1 cellular context compared by ENCODE assay signal in the genomic region with DNA sequence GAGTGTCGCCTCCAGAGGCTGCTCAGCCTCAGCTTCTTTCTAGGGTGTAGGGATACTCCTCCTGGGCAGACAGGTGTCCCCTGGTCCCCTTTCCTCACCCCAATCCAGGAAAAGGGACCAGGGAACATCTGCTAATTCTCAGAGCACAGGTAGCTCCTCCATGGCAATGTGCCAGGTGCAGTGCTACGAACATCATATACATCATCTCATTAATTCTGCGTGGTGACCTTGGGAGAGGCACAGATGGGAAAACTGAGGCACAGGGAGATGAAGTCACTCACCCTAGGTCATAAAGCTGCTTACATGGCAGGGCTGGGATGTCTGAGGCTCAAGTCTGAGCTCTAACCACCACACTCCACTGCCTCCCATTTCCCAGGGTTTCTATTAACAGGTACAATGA.
TF ChIP-seq lines count a peak whose summit lies in the region.

No MANE protein-coding gene starts in this region.

TF ChIP-seq in HepG2, 621 proteins besides CTCF, POLR2A, EP300 and RAD21:
- no peak for TF ChIP-seq PTBP1 (IDR thresholded peaks at IDR 0.05; ENCODE audit: low read depth, low read length, poor library complexity, severe bottlenecking)
- TF ChIP-seq ZNF749 (CRISPR knock-in tag; IDR thresholded peaks at IDR 0.05; ENCODE audit: borderline replicate concordance), result no peak
- TF ChIP-seq, protein P1, sequence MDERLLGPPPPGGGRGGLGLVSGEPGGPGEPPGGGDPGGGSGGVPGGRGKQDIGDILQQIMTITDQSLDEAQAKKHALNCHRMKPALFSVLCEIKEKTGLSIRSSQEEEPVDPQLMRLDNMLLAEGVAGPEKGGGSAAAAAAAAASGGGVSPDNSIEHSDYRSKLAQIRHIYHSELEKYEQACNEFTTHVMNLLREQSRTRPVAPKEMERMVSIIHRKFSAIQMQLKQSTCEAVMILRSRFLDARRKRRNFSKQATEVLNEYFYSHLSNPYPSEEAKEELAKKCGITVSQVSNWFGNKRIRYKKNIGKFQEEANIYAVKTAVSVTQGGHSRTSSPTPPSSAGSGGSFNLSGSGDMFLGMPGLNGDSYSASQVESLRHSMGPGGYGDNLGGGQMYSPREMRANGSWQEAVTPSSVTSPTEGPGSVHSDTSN (CRISPR knock-in tag; IDR thresholded peaks at IDR 0.05), result no peak
- TF ChIP-seq NFE2 (CRISPR knock-in tag; IDR thresholded peaks at IDR 0.05), result no peak
- TF ChIP-seq ZNF543 (CRISPR knock-in tag; IDR thresholded peaks at IDR 0.05), result no peak
- TF ChIP-seq LCORL (IDR thresholded peaks at IDR 0.05), result peak; percentile 23; the same call in 1 of the 2 replicates
- no peak for TF ChIP-seq LCORL (CRISPR knock-in tag; IDR thresholded peaks at IDR 0.05)
- TF ChIP-seq, protein P2, sequence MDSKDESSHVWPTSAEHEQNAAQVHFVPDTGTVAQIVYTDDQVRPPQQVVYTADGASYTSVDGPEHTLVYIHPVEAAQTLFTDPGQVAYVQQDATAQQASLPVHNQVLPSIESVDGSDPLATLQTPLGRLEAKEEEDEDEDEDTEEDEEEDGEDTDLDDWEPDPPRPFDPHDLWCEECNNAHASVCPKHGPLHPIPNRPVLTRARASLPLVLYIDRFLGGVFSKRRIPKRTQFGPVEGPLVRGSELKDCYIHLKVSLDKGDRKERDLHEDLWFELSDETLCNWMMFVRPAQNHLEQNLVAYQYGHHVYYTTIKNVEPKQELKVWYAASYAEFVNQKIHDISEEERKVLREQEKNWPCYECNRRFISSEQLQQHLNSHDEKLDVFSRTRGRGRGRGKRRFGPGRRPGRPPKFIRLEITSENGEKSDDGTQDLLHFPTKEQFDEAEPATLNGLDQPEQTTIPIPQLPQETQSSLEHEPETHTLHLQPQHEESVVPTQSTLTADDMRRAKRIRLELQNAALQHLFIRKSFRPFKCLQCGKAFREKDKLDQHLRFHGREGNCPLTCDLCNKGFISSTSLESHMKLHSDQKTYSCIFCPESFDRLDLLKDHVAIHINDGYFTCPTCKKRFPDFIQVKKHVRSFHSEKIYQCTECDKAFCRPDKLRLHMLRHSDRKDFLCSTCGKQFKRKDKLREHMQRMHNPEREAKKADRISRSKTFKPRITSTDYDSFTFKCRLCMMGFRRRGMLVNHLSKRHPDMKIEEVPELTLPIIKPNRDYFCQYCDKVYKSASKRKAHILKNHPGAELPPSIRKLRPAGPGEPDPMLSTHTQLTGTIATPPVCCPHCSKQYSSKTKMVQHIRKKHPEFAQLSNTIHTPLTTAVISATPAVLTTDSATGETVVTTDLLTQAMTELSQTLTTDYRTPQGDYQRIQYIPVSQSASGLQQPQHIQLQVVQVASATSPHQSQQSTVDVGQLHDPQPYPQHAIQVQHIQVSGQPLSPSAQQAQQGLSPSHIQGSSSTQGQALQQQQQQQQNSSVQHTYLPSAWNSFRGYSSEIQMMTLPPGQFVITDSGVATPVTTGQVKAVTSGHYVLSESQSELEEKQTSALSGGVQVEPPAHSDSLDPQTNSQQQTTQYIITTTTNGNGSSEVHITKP (CRISPR knock-in tag; IDR thresholded peaks at IDR 0.05; ENCODE audit: low read depth), result no peak
- no peak for TF ChIP-seq ZNF674 (CRISPR knock-in tag; IDR thresholded peaks at IDR 0.05; ENCODE audit: low read depth)
- TF ChIP-seq ZSCAN21 (CRISPR knock-in tag; IDR thresholded peaks at IDR 0.05; ENCODE audit: borderline replicate concordance), result 0 out of 2 replicates have a peak, but pooled peaks have one; percentile 23
- no peak for TF ChIP-seq BCL6 (CRISPR knock-in tag; IDR thresholded peaks at IDR 0.05)
- peak; percentile 65; the same call in 1 of the 2 replicates for TF ChIP-seq ZNF629 (CRISPR knock-in tag; conservative IDR thresholded peaks at IDR 0.05)
- TF ChIP-seq ADNP (CRISPR knock-in tag; IDR thresholded peaks at IDR 0.05), result 0 out of 2 replicates have a peak, but pooled peaks have one; percentile 16
- TF ChIP-seq HOXA3 (CRISPR knock-in tag; IDR thresholded peaks at IDR 0.05), result 0 out of 2 replicates have a peak, but pooled peaks have one; percentile 22
- no peak for TF ChIP-seq ZNF672 (CRISPR knock-in tag; IDR thresholded peaks at IDR 0.05)
- TF ChIP-seq JUN (CRISPR knock-in tag; IDR thresholded peaks at IDR 0.05), result no peak
- TF ChIP-seq SAFB2 (CRISPR knock-in tag; IDR thresholded peaks at IDR 0.05; ENCODE audit: borderline replicate concordance, low read depth), result 0 out of 2 replicates have a peak, but pooled peaks have one; percentile 38
- 0 out of 2 replicates have a peak, but pooled peaks have one; percentile 32 for TF ChIP-seq ZMYM3 (CRISPR knock-in tag; IDR thresholded peaks at IDR 0.05)
- TF ChIP-seq ZNF121 (CRISPR knock-in tag; IDR thresholded peaks at IDR 0.05), result no peak
- TF ChIP-seq POLR2AphosphoS5 (IDR thresholded peaks at IDR 0.05; ENCODE audit: low read depth, low read length), result no peak
- TF ChIP-seq, protein P3, sequence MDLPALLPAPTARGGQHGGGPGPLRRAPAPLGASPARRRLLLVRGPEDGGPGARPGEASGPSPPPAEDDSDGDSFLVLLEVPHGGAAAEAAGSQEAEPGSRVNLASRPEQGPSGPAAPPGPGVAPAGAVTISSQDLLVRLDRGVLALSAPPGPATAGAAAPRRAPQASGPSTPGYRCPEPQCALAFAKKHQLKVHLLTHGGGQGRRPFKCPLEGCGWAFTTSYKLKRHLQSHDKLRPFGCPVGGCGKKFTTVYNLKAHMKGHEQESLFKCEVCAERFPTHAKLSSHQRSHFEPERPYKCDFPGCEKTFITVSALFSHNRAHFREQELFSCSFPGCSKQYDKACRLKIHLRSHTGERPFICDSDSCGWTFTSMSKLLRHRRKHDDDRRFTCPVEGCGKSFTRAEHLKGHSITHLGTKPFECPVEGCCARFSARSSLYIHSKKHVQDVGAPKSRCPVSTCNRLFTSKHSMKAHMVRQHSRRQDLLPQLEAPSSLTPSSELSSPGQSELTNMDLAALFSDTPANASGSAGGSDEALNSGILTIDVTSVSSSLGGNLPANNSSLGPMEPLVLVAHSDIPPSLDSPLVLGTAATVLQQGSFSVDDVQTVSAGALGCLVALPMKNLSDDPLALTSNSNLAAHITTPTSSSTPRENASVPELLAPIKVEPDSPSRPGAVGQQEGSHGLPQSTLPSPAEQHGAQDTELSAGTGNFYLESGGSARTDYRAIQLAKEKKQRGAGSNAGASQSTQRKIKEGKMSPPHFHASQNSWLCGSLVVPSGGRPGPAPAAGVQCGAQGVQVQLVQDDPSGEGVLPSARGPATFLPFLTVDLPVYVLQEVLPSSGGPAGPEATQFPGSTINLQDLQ (CRISPR knock-in tag; IDR thresholded peaks at IDR 0.05), result 0 out of 2 replicates have a peak, but pooled peaks have one; percentile 49
- no peak for TF ChIP-seq ZNF235 (CRISPR knock-in tag; IDR thresholded peaks at IDR 0.05; ENCODE audit: borderline replicate concordance)
